Comparison of ENCODE assay signal across 9 cellular contexts in genomic region chr3:32571192-32571485, GRCh38. TPM values are rescaled to one million over a fixed set of nuclear protein-coding genes. Genes with fewer than 3 reads are reported as not detected.
DNase-seq lines count a peak whose midpoint lies in the region; FAIRE-seq and TF ChIP-seq lines count a peak whose summit lies in the region.
"Had no signal": no experiment of that assay in that cellular context is flagged by ENCODE, and none has a peak within 500 bp of the region (broad histone marks: within the 10 kb centered on the region; RNA-seq: fewer than 3 reads in every experiment).

No MANE protein-coding gene starts in this region.

- peaks cover 41% of the 10 kb centered on the region for H3K79me2 ChIP-seq in MM.1S (ENCODE audit: low read length)

- peak overlapping the region; percentile 96 for H3K4me3 ChIP-seq in MM.1S (ENCODE audit: low read length)
- H3K4me3 ChIP-seq in colonic mucosa, result peak overlapping the region; percentile 86
- H3K4me3 ChIP-seq in mucosa of stomach (ENCODE audit: low read length), result peak overlapping the region; percentile 92

- H3K9me3 Mint-ChIP-seq in activated T-cell treated with anti-CD3 and anti-CD28 coated beads, Interleukin-2, amount 50 U/mL, for 24 hours, result no peaks in the 10 kb centered on the region

- H3K27ac ChIP-seq in MM.1S (ENCODE audit: low read length), result peak overlapping the region; percentile 79; the same call in 1 of the 2 replicates
- peak overlapping the region; percentile 90 for H3K27ac ChIP-seq in colonic mucosa

- peak overlapping the region; percentile 92 for H3K4me2 ChIP-seq in MM.1S (ENCODE audit: low read depth, low read length)

- peak overlapping the region; percentile 92 for H3K4me3 Mint-ChIP-seq in activated T-cell treated with anti-CD3 and anti-CD28 coated beads, Interleukin-2, amount 50 U/mL, for 24 hours

- peaks cover 8% of the 10 kb centered on the region; the same call in 1 of the 2 replicates for H3F3A ChIP-seq in MM.1S (ENCODE audit: insufficient read depth, low read length)

- intact Hi-C loops in colonic mucosa (cut with DNase I), result no loop called here

- peak overlapping the region; percentile 96 for H3K27ac Mint-ChIP-seq in activated T-cell treated with anti-CD3 and anti-CD28 coated beads, Interleukin-2, amount 50 U/mL, for 24 hours

- H3K4me1 Mint-ChIP-seq in activated T-cell treated with anti-CD3 and anti-CD28 coated beads, Interleukin-2, amount 50 U/mL, for 24 hours (ENCODE audit: low read depth), result peaks cover 28% of the 10 kb centered on the region

- H3K27me3 Mint-ChIP-seq in activated T-cell treated with anti-CD3 and anti-CD28 coated beads, Interleukin-2, amount 50 U/mL, for 24 hours, result no peaks in the 10 kb centered on the region

- H3K9me3 ChIP-seq in MM.1S (replicated peaks; ENCODE audit: insufficient read depth, low read length) (no peaks in the 10 kb centered on the region), colonic mucosa (no peaks in the 10 kb centered on the region), mucosa of stomach (ENCODE audit: control insufficient read depth, low read length) (no peaks in the 10 kb centered on the region)

- no peaks in the 10 kb centered on the region for H3K9me2 ChIP-seq in MM.1S (replicated peaks; ENCODE audit: insufficient read depth, low read length)

- DNase-seq in activated T-cell treated with anti-CD3 and anti-CD28 coated beads, Interleukin-2, amount 50 U/mL, for 24 hours, result no peak
- no peak for DNase-seq in activated T-cell treated with anti-CD3 and anti-CD28 coated beads for 4 hours
- DNase-seq in MM.1S, result no peak
- no peak for DNase-seq in colonic mucosa
- no peak for DNase-seq in stimulated activated CD4-positive, alpha-beta T cell treated with anti-CD3 and anti-CD28 coated beads, Interleukin-4, amount 100 ng/mL, for 4 hours
- DNase-seq in activated effector memory CD4-positive, alpha-beta T cell treated with anti-CD3 and anti-CD28 coated beads, Interleukin-2, amount 50 U/mL, for 16 hours, result no peak
- DNase-seq in frontal cortex (ENCODE audit: low spot score in 2 of 2), result no peak

- peak overlapping the region; percentile 95 for H2AFZ ChIP-seq in MM.1S (ENCODE audit: low read length)

- H3K9ac ChIP-seq in MM.1S (ENCODE audit: low read length) (peak overlapping the region; percentile 85), colonic mucosa (ENCODE audit: low read depth in 2 of 2, low read length in 2 of 2) (peak overlapping the region; percentile 61 to 77), mucosa of stomach (ENCODE audit: low read length) (peak overlapping the region; percentile 92)

- no peaks in the 10 kb centered on the region for H3K36me3 ChIP-seq in MM.1S (replicated peaks; ENCODE audit: insufficient read depth, low read length)
- H3K36me3 ChIP-seq in colonic mucosa, result no peaks in the 10 kb centered on the region
- no peaks in the 10 kb centered on the region for H3K36me3 ChIP-seq in mucosa of stomach (ENCODE audit: control insufficient read depth, insufficient read depth, low read length)

- TF ChIP-seq CTCF in MM.1S (IDR thresholded peaks at IDR 0.05; ENCODE audit: low read length) (no peak), colonic mucosa (IDR thresholded peaks at IDR 0.05) (no peak)

- H3K4me1 ChIP-seq in MM.1S (ENCODE audit: low read length), result peaks cover 10% of the 10 kb centered on the region; the same call in 1 of the 2 replicates
- peaks cover 5% of the 10 kb centered on the region for H3K4me1 ChIP-seq in colonic mucosa
- H3K4me1 ChIP-seq in mucosa of stomach (ENCODE audit: control insufficient read depth, insufficient read depth, low read length), result peaks cover 19% of the 10 kb centered on the region

- FAIRE-seq in frontal cortex (lab: Jason Lieb, UNC), result no peak
- FAIRE-seq: colon had no signal

- H3K27me3 ChIP-seq in MM.1S (replicated peaks; ENCODE audit: insufficient read depth, low read length) (no peaks in the 10 kb centered on the region), colonic mucosa (no peaks in the 10 kb centered on the region), mucosa of stomach (ENCODE audit: control insufficient read depth, insufficient read depth, low read length) (no peaks in the 10 kb centered on the region)

- H4K20me1 ChIP-seq in MM.1S (ENCODE audit: insufficient read depth, low read length), result no peaks in the 10 kb centered on the region

- peaks cover 28% of the 10 kb centered on the region for H3K36me3 Mint-ChIP-seq in activated T-cell treated with anti-CD3 and anti-CD28 coated beads, Interleukin-2, amount 50 U/mL, for 24 hours (ENCODE audit: low read depth)

RNA-seq across cellular contexts. Expression of gene DYNC1LI1, which starts 0.5 kb away (rescaled TPM):
- total RNA-seq in colonic mucosa (10 to 100 TPM; 19.0 to 21.6 TPM), frontal cortex (110 TPM)
